ENCODE assay signal across 1 cellular context in the genomic region with DNA sequence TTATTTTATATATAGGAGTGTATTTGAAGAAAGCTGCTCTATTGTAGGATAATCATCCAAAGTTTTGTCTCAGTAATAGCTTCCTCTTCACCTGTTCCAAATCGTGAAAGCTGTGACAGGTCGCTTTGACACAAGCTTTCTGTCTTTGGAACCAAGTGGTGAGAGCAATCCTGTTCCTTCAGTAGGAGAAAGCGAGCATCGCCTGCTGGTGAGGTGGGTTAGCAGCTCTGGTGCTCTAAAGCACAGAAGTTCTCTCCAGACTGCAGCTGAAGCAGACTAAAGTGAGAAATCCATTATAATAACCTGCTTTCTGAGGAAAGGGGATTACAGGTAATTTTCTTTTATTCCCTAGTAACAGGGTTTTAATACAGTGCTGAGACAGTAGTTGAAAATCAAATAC.
TF ChIP-seq lines count a peak whose summit lies in the region.

No MANE protein-coding gene starts in this region.

TF ChIP-seq in HepG2, 621 proteins besides CTCF, POLR2A, EP300 and RAD21 (continued from another document):
- no peak for TF ChIP-seq MXD3 (CRISPR knock-in tag; IDR thresholded peaks at IDR 0.05)
